ENCODE assay signal across 2 cellular contexts in genomic region chr1:145134476-145134875, GRCh38. TPM values are rescaled to one million over a fixed set of nuclear protein-coding genes. Genes with fewer than 3 reads are reported as not detected.
"Had no signal": no experiment of that assay in that cellular context is flagged by ENCODE, and none has a peak within 500 bp of the region (broad histone marks: within the 10 kb centered on the region; RNA-seq: fewer than 3 reads in every experiment).

No MANE protein-coding gene starts in this region.

RNA-seq across cellular contexts. Expression of gene FAM72D, which starts 38.7 kb away (rescaled TPM):
- total RNA-seq: body of pancreas, cardiac septum had no signal
